In genomic region chr3:140153736-140154135, GRCh38 we compare ENCODE assay signal across 16 cellular contexts.
DNase-seq lines count a peak whose midpoint lies in the region; ATAC-seq and TF ChIP-seq lines count a peak whose summit lies in the region.
"Had no signal": no experiment of that assay in that cellular context is flagged by ENCODE, and none has a peak within 500 bp of the region (broad histone marks: within the 10 kb centered on the region; RNA-seq: fewer than 3 reads in every experiment).

No MANE protein-coding gene starts in this region.

- H3K27ac ChIP-seq in esophagus muscularis mucosa (replicated peaks in 1 of 4), result no peak overlapping the region
- H3K27ac ChIP-seq: 22Rv1, BLaER1 had no signal

- H3K4me1 ChIP-seq in esophagus muscularis mucosa, result peaks cover 0 to 4% (median 0%) of the 10 kb centered on the region in 4 donors
- H3K4me1 ChIP-seq: BLaER1 had no signal

- no peaks in the 10 kb centered on the region for H3K27me3 ChIP-seq in esophagus muscularis mucosa
- H3K27me3 ChIP-seq: BLaER1 had no signal

- H3K36me3 ChIP-seq in esophagus muscularis mucosa, result no peaks in the 10 kb centered on the region
- H3K36me3 ChIP-seq: BLaER1 had no signal

- H3K27me3 Mint-ChIP-seq in T-helper 2 cell treated with Interferon-gamma antibody and Interleukin-4, amounts not matched to agents 5 μg/mL and 100 μg/mL, for 36 hours (ENCODE audit: low read depth), result no peaks in the 10 kb centered on the region
- H3K27me3 Mint-ChIP-seq: CD4-positive, alpha-beta memory T cell had no signal

- no peaks in the 10 kb centered on the region for H3K9me3 Mint-ChIP-seq in T-helper 2 cell treated with Interferon-gamma antibody and Interleukin-4, amounts not matched to agents 5 μg/mL and 100 μg/mL, for 36 hours
- H3K9me3 Mint-ChIP-seq: CD4-positive, alpha-beta memory T cell; H9 had no signal

- intact Hi-C loops in esophagus muscularis mucosa (cut with DNase I), result no loop called here
- intact Hi-C loops in posterior cingulate gyrus (cut with DNase I), result no loop called here

- WGBS in esophagus muscularis mucosa, result 79% methylated on average over 1 of the region's 1 CpG

- no peaks in the 10 kb centered on the region for H3K9me3 ChIP-seq in esophagus muscularis mucosa
- H3K9me3 ChIP-seq: BLaER1 had no signal

- TF ChIP-seq POLR2A in esophagus muscularis mucosa (IDR thresholded peaks at IDR 0.05; ENCODE audit: low read depth), result no peak

- H3K36me3 Mint-ChIP-seq in T-helper 2 cell treated with Interferon-gamma antibody and Interleukin-4, amounts not matched to agents 5 μg/mL and 100 μg/mL, for 36 hours (ENCODE audit: low read depth), result no peaks in the 10 kb centered on the region
- H3K36me3 Mint-ChIP-seq: CD14-positive monocyte; CD4-positive, alpha-beta memory T cell had no signal

- peak; percentile 13 for ATAC-seq in GM21723 (IDR thresholded peaks at IDR 0.05; ENCODE audit: unreplicated experiment)

- no peak for TF ChIP-seq CTCF in esophagus muscularis mucosa (IDR thresholded peaks at IDR 0.05)

- no peak overlapping the region for H3K27ac Mint-ChIP-seq in T-helper 2 cell treated with Interferon-gamma antibody and Interleukin-4, amounts not matched to agents 5 μg/mL and 100 μg/mL, for 36 hours
- H3K27ac Mint-ChIP-seq: CD14-positive monocyte; CD4-positive, alpha-beta memory T cell; H9 had no signal

- H3K4me3 Mint-ChIP-seq in T-helper 2 cell treated with Interferon-gamma antibody and Interleukin-4, amounts not matched to agents 5 μg/mL and 100 μg/mL, for 36 hours, result no peak overlapping the region
- H3K4me3 Mint-ChIP-seq: CD14-positive monocyte; CD4-positive, alpha-beta memory T cell; H9 had no signal

- DNase-seq in NCI-H82 (lab: John Stamatoyannopoulos, UW) (peak; percentile 19), NCI-H82 treated with DMSO at 0.1 percent for 48 hours (lab: John Stamatoyannopoulos, UW; ENCODE audit: unreplicated experiment) (no peak), NAMALWA (ENCODE audit: low spot score) (peak; percentile 2), esophagus muscularis mucosa (ENCODE audit: extremely low spot score) (peak; percentile 55), NCI-H2196 (lab: John Stamatoyannopoulos, UW; ENCODE audit: unreplicated experiment) (no peak), posterior cingulate gyrus (no peak)
- DNase-seq in T-helper 2 cell treated with Interferon-gamma antibody and Interleukin-4, amounts not matched to agents 5 μg/mL and 100 μg/mL, for 36 hours (ENCODE audit: low spot score), result no peak
- DNase-seq: CD4-positive, alpha-beta memory T cell; DMS153; GDM1; GOT3; H9 had no signal

- TF ChIP-seq EP300 in esophagus muscularis mucosa (IDR thresholded peaks at IDR 0.05), result no peak

- H3K4me1 Mint-ChIP-seq in T-helper 2 cell treated with Interferon-gamma antibody and Interleukin-4, amounts not matched to agents 5 μg/mL and 100 μg/mL, for 36 hours (ENCODE audit: low read depth), result no peaks in the 10 kb centered on the region
- H3K4me1 Mint-ChIP-seq: CD14-positive monocyte; CD4-positive, alpha-beta memory T cell had no signal

- H3K4me3 ChIP-seq in esophagus muscularis mucosa, result no peak overlapping the region
- H3K4me3 ChIP-seq: BLaER1 had no signal

Comparison
In these comparisons a context has a peak if more than half of its experiments do, and no peak if none do; other contexts are left out.
1. DNase-seq: peak in NCI-H82 (single experiment), NAMALWA (single experiment) and esophagus muscularis mucosa (single experiment); none in NCI-H82 treated with DMSO at 0.1 percent for 48 hours (single experiment), NCI-H2196 (single experiment), posterior cingulate gyrus (0 of 10) and T-helper 2 cell treated with Interferon-gamma antibody and Interleukin-4, amounts not matched to agents 5 μg/mL and 100 μg/mL, for 36 hours (single experiment).